1 cellular context compared by ENCODE assay signal in the genomic region with DNA sequence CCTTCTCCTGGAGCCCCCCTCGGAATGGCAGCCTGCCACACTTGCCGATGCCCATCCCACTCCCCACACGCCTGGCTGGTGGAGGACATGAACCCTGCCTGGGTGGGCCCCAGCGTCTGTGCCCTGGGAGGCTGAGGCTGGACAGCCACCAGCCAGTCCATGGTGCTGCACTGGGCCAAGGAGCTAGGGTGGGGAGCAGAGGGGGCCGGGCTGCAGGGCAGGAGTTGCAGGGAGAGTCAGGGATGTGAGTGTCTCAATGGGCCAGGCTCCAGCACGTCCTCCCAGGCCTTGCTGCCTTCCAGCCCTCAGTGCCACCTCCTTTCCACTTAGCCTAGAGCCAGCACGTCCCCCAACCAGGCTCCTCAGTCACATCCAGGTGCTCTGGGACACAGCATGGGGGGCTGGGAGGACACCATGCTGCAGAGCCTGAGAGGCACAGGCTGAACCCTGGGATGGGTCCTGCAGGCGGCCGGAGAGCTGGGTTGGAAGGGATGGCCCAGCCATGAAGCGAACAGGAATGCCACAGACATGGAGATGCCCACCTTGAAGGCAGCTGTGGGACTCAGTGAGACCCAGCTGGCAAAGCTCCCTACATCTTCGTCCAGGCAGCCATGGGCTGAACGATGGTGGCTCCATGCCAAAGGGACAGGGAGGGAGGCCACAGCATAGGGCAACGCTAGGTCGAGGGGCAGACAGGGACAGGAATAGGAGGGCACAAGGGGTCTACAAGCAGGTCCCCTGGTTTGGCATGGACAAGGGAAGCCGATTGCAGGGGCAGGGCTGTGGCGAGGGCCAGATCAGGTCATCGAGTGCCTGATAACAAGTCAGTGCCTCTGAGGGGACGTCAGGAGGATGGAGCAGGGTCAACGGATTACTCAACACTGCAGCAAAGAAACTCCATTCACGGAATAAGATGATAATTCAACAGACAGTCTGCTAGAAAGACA.
TF ChIP-seq lines count a peak whose summit lies in the region.

No MANE protein-coding gene starts in this region.

TF ChIP-seq in SK-N-SH, 30 proteins besides CTCF, POLR2A, EP300 and RAD21:
- TF ChIP-seq NFIC (IDR thresholded peaks at IDR 0.05; ENCODE audit: borderline replicate concordance) = no peak
- TF ChIP-seq RCOR1 (IDR thresholded peaks at IDR 0.05; ENCODE audit: low read length) = no peak
- TF ChIP-seq, protein P1, sequence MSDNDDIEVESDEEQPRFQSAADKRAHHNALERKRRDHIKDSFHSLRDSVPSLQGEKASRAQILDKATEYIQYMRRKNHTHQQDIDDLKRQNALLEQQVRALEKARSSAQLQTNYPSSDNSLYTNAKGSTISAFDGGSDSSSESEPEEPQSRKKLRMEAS (IDR thresholded peaks at IDR 0.05; ENCODE audit: low read depth) = no peak
- no peak for TF ChIP-seq NRF1 (IDR thresholded peaks at IDR 0.05; ENCODE audit: low read depth, low read length)
- no peak for TF ChIP-seq USF1 (IDR thresholded peaks at IDR 0.05; ENCODE audit: borderline replicate concordance, low read depth)
- no peak for TF ChIP-seq RFX5 (IDR thresholded peaks at IDR 0.05; ENCODE audit: low read length)
- no peak for TF ChIP-seq SMC3 (IDR thresholded peaks at IDR 0.05; ENCODE audit: low read depth, low read length)
- no peak for TF ChIP-seq MXI1 (IDR thresholded peaks at IDR 0.05; ENCODE audit: low read depth, low read length)
- TF ChIP-seq, protein P2, sequence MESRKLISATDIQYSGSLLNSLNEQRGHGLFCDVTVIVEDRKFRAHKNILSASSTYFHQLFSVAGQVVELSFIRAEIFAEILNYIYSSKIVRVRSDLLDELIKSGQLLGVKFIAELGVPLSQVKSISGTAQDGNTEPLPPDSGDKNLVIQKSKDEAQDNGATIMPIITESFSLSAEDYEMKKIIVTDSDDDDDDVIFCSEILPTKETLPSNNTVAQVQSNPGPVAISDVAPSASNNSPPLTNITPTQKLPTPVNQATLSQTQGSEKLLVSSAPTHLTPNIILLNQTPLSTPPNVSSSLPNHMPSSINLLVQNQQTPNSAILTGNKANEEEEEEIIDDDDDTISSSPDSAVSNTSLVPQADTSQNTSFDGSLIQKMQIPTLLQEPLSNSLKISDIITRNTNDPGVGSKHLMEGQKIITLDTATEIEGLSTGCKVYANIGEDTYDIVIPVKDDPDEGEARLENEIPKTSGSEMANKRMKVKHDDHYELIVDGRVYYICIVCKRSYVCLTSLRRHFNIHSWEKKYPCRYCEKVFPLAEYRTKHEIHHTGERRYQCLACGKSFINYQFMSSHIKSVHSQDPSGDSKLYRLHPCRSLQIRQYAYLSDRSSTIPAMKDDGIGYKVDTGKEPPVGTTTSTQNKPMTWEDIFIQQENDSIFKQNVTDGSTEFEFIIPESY (IDR thresholded peaks at IDR 0.05; ENCODE audit: borderline replicate concordance, low read depth) = no peak
- no peak for TF ChIP-seq PBX3 (IDR thresholded peaks at IDR 0.05)
- TF ChIP-seq RXRA (IDR thresholded peaks at IDR 0.05; ENCODE audit: borderline replicate concordance, low read depth) = no peak
- no peak for TF ChIP-seq REST (IDR thresholded peaks at IDR 0.05; ENCODE audit: low read depth, low read length)
- no peak for TF ChIP-seq SIN3A (IDR thresholded peaks at IDR 0.05; ENCODE audit: borderline replicate concordance, low read depth, low read length)
- TF ChIP-seq POLR2AphosphoS5 (IDR thresholded peaks at IDR 0.05; ENCODE audit: low read depth, low read length) = no peak
- no peak for TF ChIP-seq EZH2phosphoT487 (IDR thresholded peaks at IDR 0.05; ENCODE audit: borderline replicate concordance, low read depth)
- no peak for TF ChIP-seq TCF12 (IDR thresholded peaks at IDR 0.05)
